ENCODE assay signal across 11 cellular contexts in genomic region chr3:172515130-172515918, GRCh38. TPM values are rescaled to one million over a fixed set of nuclear protein-coding genes. Genes with fewer than 3 reads are reported as not detected.
DNase-seq lines count a peak whose midpoint lies in the region; ATAC-seq, FAIRE-seq and TF ChIP-seq lines count a peak whose summit lies in the region.
"Had no signal": no experiment of that assay in that cellular context is flagged by ENCODE, and none has a peak within 500 bp of the region (broad histone marks: within the 10 kb centered on the region; RNA-seq: fewer than 3 reads in every experiment).

No MANE protein-coding gene starts in this region.

- peaks cover 0 to 3% of the 10 kb centered on the region in 2 donors for H3K36me3 ChIP-seq in prostate gland

- peak; percentile 67 for FAIRE-seq in GM18507 (lab: Jason Lieb, UNC)

- no peaks in the 10 kb centered on the region for H3K27me3 ChIP-seq in prostate gland (replicated peaks; ENCODE audit: insufficient read depth)

- TF ChIP-seq POLR2A in prostate gland (IDR thresholded peaks at IDR 0.05): no peak

- H3K9me3 Mint-ChIP-seq in endothelial cell (ENCODE audit: unreplicated experiment): no peaks in the 10 kb centered on the region
- H3K9me3 Mint-ChIP-seq in chondrocyte (ENCODE audit: low read depth): no peaks in the 10 kb centered on the region

- no peaks in the 10 kb centered on the region for H3K9me3 ChIP-seq in prostate gland

- 18% methylated on average over 4 of the region's 4 CpGs for WGBS in prostate gland

- no peak overlapping the region for H3K4me3 ChIP-seq in prostate gland

- intact Hi-C loops in prostate gland (cut with DNase I): no loop called here

- ATAC-seq in GM19397 (IDR thresholded peaks at IDR 0.05; ENCODE audit: unreplicated experiment) (no peak), GM21576 (IDR thresholded peaks at IDR 0.05; ENCODE audit: unreplicated experiment) (no peak)
- ATAC-seq: esophagus mucosa had no signal

- peak overlapping the region; percentile 70 for H3K4me3 Mint-ChIP-seq in endothelial cell (ENCODE audit: unreplicated experiment)
- no peak overlapping the region for H3K4me3 Mint-ChIP-seq in chondrocyte (ENCODE audit: unreplicated experiment)

- peaks cover 11% of the 10 kb centered on the region for H3K27me3 Mint-ChIP-seq in endothelial cell (ENCODE audit: unreplicated experiment)
- H3K27me3 Mint-ChIP-seq in chondrocyte (ENCODE audit: low read depth): peaks cover 15% of the 10 kb centered on the region

- CTCF ChIA-PET in RWPE1 (lab: Yijun Ruan, JAX): interaction anchor here (0.6 kb wide), 1 partner anchor 1946 kb away, joined by 3 read pairs; no protein-coding TSS in a partner anchor

- peak overlapping the region; percentile 99 for H3K27ac Mint-ChIP-seq in endothelial cell (ENCODE audit: unreplicated experiment)
- no peak overlapping the region for H3K27ac Mint-ChIP-seq in chondrocyte (ENCODE audit: unreplicated experiment)

- H3K36me3 Mint-ChIP-seq in endothelial cell (ENCODE audit: low read depth, unreplicated experiment) (peaks cover 61% of the 10 kb centered on the region), chondrocyte (ENCODE audit: low read depth) (no peaks in the 10 kb centered on the region)

- TF ChIP-seq CTCF in RWPE1 (conservative IDR thresholded peaks at IDR 0.05; ENCODE audit: low read depth): no peak
- TF ChIP-seq CTCF in endothelial cell (IDR thresholded peaks at IDR 0.05; ENCODE audit: unreplicated experiment): no peak
- no peak for TF ChIP-seq CTCF in prostate gland (IDR thresholded peaks at IDR 0.05)
- no peak for TF ChIP-seq CTCF in chondrocyte (IDR thresholded peaks at IDR 0.05)

- DNase-seq in GM18507 (ENCODE audit: extremely low spot score, insufficient read length, low read depth) (no peak), RWPE1 (ENCODE audit: low spot score) (no peak), endothelial cell (ENCODE audit: low spot score) (no peak), prostate gland (ENCODE audit: low spot score) (no peak), chondrocyte (ENCODE audit: low spot score) (no peak)
- DNase-seq in activated CD8-positive, alpha-beta memory T cell treated with anti-CD3 and anti-CD28 coated beads for 24 hours: no peak
- DNase-seq: activated gamma-delta T cell treated with Interleukin-2 at 50 U/mL for 16 hours; stimulated activated CD4-positive, alpha-beta T cell treated with anti-CD3 and anti-CD28 coated beads, Interleukin-15, amount 100 ng/mL, for 24 hours had no signal

- H3K4me1 Mint-ChIP-seq in endothelial cell (ENCODE audit: unreplicated experiment): peaks cover 78% of the 10 kb centered on the region
- peaks cover 16% of the 10 kb centered on the region for H3K4me1 Mint-ChIP-seq in chondrocyte (ENCODE audit: low read depth)

- peak overlapping the region; percentile 94 for H3K27ac ChIP-seq in RWPE1
- H3K27ac ChIP-seq in prostate gland: peak overlapping the region; percentile 83 to 86

- H3K4me1 ChIP-seq in prostate gland (replicated peaks): peaks cover 23% of the 10 kb centered on the region

- POLR2A ChIA-PET in RWPE1 (lab: Yijun Ruan, JAX; ENCODE audit: low non-redundant PET): no interaction called here

RNA-seq across cellular contexts. Expression of gene TNFSF10, which starts 7.9 kb away (rescaled TPM):
- total RNA-seq in endothelial cell (ENCODE audit: unreplicated experiment) (94.1 TPM), prostate gland (100 to 1,000 TPM in 1 of 2 donors, 10 to 100 TPM in 1; 70.6 to 126 TPM), chondrocyte (not detected in 3 replicates)

Comparison
In these comparisons a context has a peak if more than half of its experiments do, and no peak if none do; other contexts are left out.
1. RNA of gene TNFSF10, which starts 7.9 kb away (total RNA-seq): 70.6 to 126 TPM in prostate gland and 94.1 TPM in endothelial cell (single experiment); not detected in chondrocyte; every median in the first group is over 10 times any median in the second.